ENCODE assay signal across 27 cellular contexts in the genomic region with DNA sequence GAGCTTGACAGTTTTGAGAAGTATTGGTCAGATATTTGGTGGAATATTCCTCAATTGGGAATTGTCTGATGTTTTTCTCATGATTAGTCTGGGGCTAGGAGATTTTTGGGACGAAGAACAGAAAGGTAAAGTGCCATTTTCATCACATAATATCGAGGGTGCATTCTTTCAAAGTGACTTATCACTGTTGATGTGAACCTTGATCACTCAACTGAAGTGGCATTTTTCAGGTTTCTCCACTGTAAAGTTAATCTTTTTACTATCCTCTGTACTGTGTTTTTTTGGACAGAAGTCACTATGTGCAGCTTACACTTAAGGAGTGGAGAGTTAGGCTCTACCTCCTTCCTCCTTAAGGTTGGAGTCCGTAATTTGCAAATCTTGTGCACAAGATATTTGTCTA. TPM values are rescaled to one million over a fixed set of nuclear protein-coding genes. Genes with fewer than 3 reads are reported as not detected.
"Had no signal": no experiment of that assay in that cellular context is flagged by ENCODE, and none has a peak within 500 bp of the region (broad histone marks: within the 10 kb centered on the region; RNA-seq: fewer than 3 reads in every experiment).

No MANE protein-coding gene starts in this region.

- H3K4me1 ChIP-seq: colonic mucosa, gastrocnemius medialis had no signal

- ATAC-seq: effector memory CD8-positive, alpha-beta T cell; esophagus mucosa; foreskin keratinocyte; gastrocnemius medialis; gastroesophageal sphincter; heart left ventricle; heart right ventricle had no signal

- H3K4me3 ChIP-seq: colonic mucosa, coronary artery, dorsolateral prefrontal cortex, esophagus muscularis mucosa, esophagus squamous epithelium, gastrocnemius medialis, gastroesophageal sphincter, heart left ventricle, heart right ventricle had no signal

- H3K36me3 ChIP-seq: colonic mucosa, esophagus muscularis mucosa, esophagus squamous epithelium, gastrocnemius medialis, gastroesophageal sphincter, heart left ventricle, heart right ventricle had no signal

- FAIRE-seq: colon, endometrium, frontal cortex had no signal

- H3K27ac ChIP-seq: colonic mucosa, coronary artery, epithelial cell of prostate, esophagus muscularis mucosa, esophagus squamous epithelium, foreskin keratinocyte, gastrocnemius medialis, gastroesophageal sphincter, heart left ventricle, heart right ventricle had no signal

- H3K9me3 ChIP-seq: colonic mucosa, esophagus muscularis mucosa, esophagus squamous epithelium, gastrocnemius medialis, gastroesophageal sphincter had no signal

- DNase-seq: colonic mucosa; cortex of kidney; dermis blood vessel endothelial cell; dorsolateral prefrontal cortex; effector CD4-positive, alpha-beta T cell; effector CD8-positive, alpha-beta T cell; effector memory CD4-positive, alpha-beta T cell; effector memory CD8-positive, alpha-beta T cell; endodermal cell; erythroblast; esophagus squamous epithelium; foreskin fibroblast; foreskin keratinocyte; foreskin melanocyte; gastrocnemius medialis; glutamatergic neuron; head of caudate nucleus; heart left ventricle; heart right ventricle had no signal

RNA-seq across cellular contexts. Expression of a gene that starts 39.2 kb away (rescaled TPM):
- total RNA-seq: colonic mucosa had no signal
